Comparison of ENCODE assay signal across 1 cellular context in the genomic region with DNA sequence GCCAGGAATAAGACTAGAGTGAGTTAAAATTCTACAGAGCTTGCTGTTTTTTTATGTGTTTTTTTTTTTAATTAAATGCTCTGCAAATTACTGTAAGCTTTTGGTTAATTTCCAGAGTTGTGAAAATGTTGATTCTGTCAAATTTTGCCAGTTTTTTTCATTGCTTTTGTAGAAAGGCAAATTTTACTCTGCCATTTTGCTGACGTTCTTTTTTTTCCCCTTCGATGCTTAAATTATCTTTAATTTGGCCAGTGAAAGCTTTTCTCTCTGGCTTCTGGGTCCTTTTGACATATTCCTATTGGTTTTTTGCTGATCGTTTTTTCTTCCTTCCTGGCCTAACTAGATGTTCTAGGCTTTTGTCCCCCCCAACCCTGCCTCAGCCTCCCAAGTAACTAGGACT.
TF ChIP-seq lines count a peak whose summit lies in the region.

No MANE protein-coding gene starts in this region.

TF ChIP-seq in HepG2, 621 proteins besides CTCF, POLR2A, EP300 and RAD21:
- no peak for TF ChIP-seq KAT7 (CRISPR knock-in tag; IDR thresholded peaks at IDR 0.05; ENCODE audit: borderline replicate concordance)
- TF ChIP-seq MEIS1 (CRISPR knock-in tag; IDR thresholded peaks at IDR 0.05; ENCODE audit: borderline replicate concordance), result no peak
- TF ChIP-seq ATRX (CRISPR knock-in tag; IDR thresholded peaks at IDR 0.05; ENCODE audit: borderline replicate concordance), result no peak
- TF ChIP-seq YEATS4 (CRISPR knock-in tag; IDR thresholded peaks at IDR 0.05; ENCODE audit: borderline replicate concordance), result no peak
- TF ChIP-seq U2AF1 (optimal IDR thresholded peaks at IDR 0.05; ENCODE audit: low read depth, low read length), result no peak
- no peak for TF ChIP-seq HMGXB3 (CRISPR knock-in tag; IDR thresholded peaks at IDR 0.05; ENCODE audit: borderline replicate concordance)
- TF ChIP-seq, protein P1, sequence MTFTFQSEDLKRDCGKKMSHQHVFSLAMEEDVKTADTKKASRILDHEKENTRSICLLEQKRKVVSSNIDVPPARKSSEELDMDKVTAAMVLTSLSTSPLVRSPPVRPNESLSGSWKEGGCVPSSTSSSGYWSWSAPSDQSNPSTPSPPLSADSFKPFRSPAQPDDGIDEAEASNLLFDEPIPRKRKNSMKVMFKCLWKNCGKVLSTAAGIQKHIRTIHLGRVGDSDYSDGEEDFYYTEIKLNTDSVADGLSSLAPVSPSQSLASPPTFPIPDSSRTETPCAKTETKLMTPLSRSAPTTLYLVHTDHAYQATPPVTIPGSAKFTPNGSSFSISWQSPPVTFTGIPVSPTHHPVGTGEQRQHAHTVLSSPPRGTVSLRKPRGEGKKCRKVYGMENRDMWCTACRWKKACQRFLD (CRISPR knock-in tag; IDR thresholded peaks at IDR 0.05; ENCODE audit: borderline replicate concordance), result no peak
- TF ChIP-seq, protein P2, sequence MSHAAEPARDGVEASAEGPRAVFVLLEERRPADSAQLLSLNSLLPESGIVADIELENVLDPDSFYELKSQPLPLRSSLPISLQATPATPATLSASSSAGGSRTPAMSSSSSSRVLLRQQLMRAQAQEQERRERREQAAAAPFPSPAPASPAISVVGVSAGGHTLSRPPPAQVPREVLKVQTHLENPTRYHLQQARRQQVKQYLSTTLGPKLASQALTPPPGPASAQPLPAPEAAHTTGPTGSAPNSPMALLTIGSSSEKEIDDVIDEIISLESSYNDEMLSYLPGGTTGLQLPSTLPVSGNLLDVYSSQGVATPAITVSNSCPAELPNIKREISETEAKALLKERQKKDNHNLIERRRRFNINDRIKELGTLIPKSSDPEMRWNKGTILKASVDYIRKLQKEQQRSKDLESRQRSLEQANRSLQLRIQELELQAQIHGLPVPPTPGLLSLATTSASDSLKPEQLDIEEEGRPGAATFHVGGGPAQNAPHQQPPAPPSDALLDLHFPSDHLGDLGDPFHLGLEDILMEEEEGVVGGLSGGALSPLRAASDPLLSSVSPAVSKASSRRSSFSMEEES (CRISPR knock-in tag; IDR thresholded peaks at IDR 0.05), result no peak
- TF ChIP-seq MAFK (conservative IDR thresholded peaks at IDR 0.05 in 1 of 2, IDR thresholded peaks at IDR 0.05 in 1 of 2; ENCODE audit: low read length in 2 of 2), result peak; percentile 29 to 70; a peak in 3 of 4 replicates
- no peak for TF ChIP-seq SRSF1 (optimal IDR thresholded peaks at IDR 0.05; ENCODE audit: low read depth, low read length)
- no peak for TF ChIP-seq HNRNPH1 (optimal IDR thresholded peaks at IDR 0.05; ENCODE audit: low read depth, low read length)
- TF ChIP-seq NR2F2 (IDR thresholded peaks at IDR 0.05; ENCODE audit: borderline replicate concordance, low read depth), result no peak
- TF ChIP-seq KDM2A (CRISPR knock-in tag; IDR thresholded peaks at IDR 0.05; ENCODE audit: borderline replicate concordance, low read depth), result no peak
- TF ChIP-seq CHD4 (IDR thresholded peaks at IDR 0.05; ENCODE audit: borderline replicate concordance, low read length), result no peak
- no peak for TF ChIP-seq ZNF629 (CRISPR knock-in tag; conservative IDR thresholded peaks at IDR 0.05)
- no peak for TF ChIP-seq ATF7-NPFF (CRISPR knock-in tag; IDR thresholded peaks at IDR 0.05; ENCODE audit: low read depth)
- TF ChIP-seq MAFF (IDR thresholded peaks at IDR 0.05; ENCODE audit: low read depth, low read length), result peak; percentile 69
